Comparison of ENCODE assay signal across 1 cellular context in genomic region chr12:12725-13640, GRCh38.
TF ChIP-seq lines count a peak whose summit lies in the region.

No MANE protein-coding gene starts in this region.

TF ChIP-seq in HepG2, 621 proteins besides CTCF, POLR2A, EP300 and RAD21 (continued from another document):
- TF ChIP-seq, protein P1, sequence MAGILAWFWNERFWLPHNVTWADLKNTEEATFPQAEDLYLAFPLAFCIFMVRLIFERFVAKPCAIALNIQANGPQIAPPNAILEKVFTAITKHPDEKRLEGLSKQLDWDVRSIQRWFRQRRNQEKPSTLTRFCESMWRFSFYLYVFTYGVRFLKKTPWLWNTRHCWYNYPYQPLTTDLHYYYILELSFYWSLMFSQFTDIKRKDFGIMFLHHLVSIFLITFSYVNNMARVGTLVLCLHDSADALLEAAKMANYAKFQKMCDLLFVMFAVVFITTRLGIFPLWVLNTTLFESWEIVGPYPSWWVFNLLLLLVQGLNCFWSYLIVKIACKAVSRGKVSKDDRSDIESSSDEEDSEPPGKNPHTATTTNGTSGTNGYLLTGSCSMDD (CRISPR knock-in tag; IDR thresholded peaks at IDR 0.05) = 0 out of 2 replicates have a peak, but pooled peaks have one; percentile 17
- TF ChIP-seq POLR2G (IDR thresholded peaks at IDR 0.05; ENCODE audit: low read depth, low read length) (0 out of 2 replicates have a peak, but pooled peaks have one; percentile 28), NFAT5 (CRISPR knock-in tag; IDR thresholded peaks at IDR 0.05) (0 out of 2 replicates have a peak, but pooled peaks have one; percentile 6), NFIB (CRISPR knock-in tag; IDR thresholded peaks at IDR 0.05; ENCODE audit: borderline replicate concordance) (0 out of 2 replicates have a peak, but pooled peaks have one; percentile 27), MYC (CRISPR knock-in tag; IDR thresholded peaks at IDR 0.05; ENCODE audit: borderline replicate concordance) (0 out of 2 replicates have a peak, but pooled peaks have one; percentile 36)
TF ChIP-seq in HepG2: peak in this region for 7; not testable (repeated sequence) for 614.
